In the genomic region with DNA sequence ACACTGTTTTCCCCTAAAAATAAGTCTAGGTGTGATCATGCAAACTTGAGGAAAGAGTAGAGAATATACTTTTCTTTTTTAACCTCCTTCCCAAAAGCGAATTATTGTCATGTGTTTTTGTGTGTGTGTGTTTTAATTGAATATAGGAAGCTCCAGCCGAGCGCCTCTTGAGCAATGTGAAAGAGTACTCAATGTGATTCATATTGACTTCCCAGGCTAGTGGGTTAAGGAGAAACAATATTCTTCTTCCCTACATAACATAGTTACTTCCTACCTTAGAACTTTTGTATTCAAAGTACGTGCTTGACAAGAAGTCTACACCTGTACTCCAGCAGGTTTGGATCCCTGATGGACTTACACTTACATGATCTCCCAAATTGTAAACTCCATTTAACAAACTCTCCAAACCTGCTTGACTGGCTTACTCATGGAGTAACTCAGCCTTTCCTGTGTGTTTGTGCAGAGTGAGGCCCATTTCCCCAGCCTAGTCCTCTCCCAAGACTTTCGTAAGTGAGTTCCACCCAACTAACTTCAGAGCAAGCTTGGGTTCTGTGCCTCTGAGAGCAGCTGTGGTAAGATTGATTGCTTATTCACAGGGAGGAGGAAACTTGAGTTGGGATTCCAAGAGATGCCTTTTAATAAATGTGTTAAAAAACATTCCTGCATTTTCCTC, we compare ENCODE assay signal across 14 cellular contexts. TPM values are rescaled to one million over a fixed set of nuclear protein-coding genes. Genes with fewer than 3 reads are reported as not detected.
A peak's percentile ranks its signal among the peaks of the same experiment; 100 is the strongest.
DNase-seq lines count a peak whose midpoint lies in the region; ATAC-seq and TF ChIP-seq lines count a peak whose summit lies in the region.
"Had no signal": no experiment of that assay in that cellular context is flagged by ENCODE, and none has a peak within 500 bp of the region (broad histone marks: within the 10 kb centered on the region; RNA-seq: fewer than 3 reads in every experiment).

No MANE protein-coding gene starts in this region.

- 85 to 90% (median 89%) methylated on average over 5 of the region's 5 CpGs for WGBS in heart left ventricle, 4 donors

- peak; percentile 25 for DNase-seq in DMS53 (lab: John Stamatoyannopoulos, UW)
- DNase-seq in DMS53 treated with DMSO at 0.1 percent for 48 hours (lab: John Stamatoyannopoulos, UW; ENCODE audit: unreplicated experiment) = no peak
- peak; percentile 50 to 62 for DNase-seq in cardiac fibroblast (ENCODE audit: low read depth in 2 of 2)
- peak in 1 of 2 donors; percentile 10 for DNase-seq in left colon
- peak; percentile 54 for DNase-seq in stromal cell of bone marrow (ENCODE audit: low read depth)
- no peak for DNase-seq in heart left ventricle
- no peak for DNase-seq in NCI-H1417 (lab: John Stamatoyannopoulos, UW)
- DNase-seq in cerebellar nuclear complex (lab: John Stamatoyannopoulos, UW) = no peak
- DNase-seq: brain microvascular endothelial cell; naive thymus-derived CD8-positive, alpha-beta T cell; NCI-H1436 treated with DMSO at 0.1 percent for 48 hours; NCI-H526 treated with DMSO at 0.1 percent for 48 hours had no signal

- H3K4me3 ChIP-seq in cardiac fibroblast (replicated peaks in 1 of 2; ENCODE audit: low read depth in 2 of 2, low read length in 2 of 2) (no peak overlapping the region), heart left ventricle (no peak overlapping the region)

- peak; percentile 79 for ATAC-seq in left colon
- ATAC-seq in heart left ventricle = no peak
- ATAC-seq: naive thymus-derived CD8-positive, alpha-beta T cell had no signal

- no peaks in the 10 kb centered on the region for H3K36me3 ChIP-seq in heart left ventricle
- H3K36me3 ChIP-seq: brain microvascular endothelial cell had no signal

- TF ChIP-seq CTCF in cardiac fibroblast (IDR thresholded peaks at IDR 0.05; ENCODE audit: low read depth, low read length) (no peak), heart left ventricle (IDR thresholded peaks at IDR 0.05) (no peak)

- TF ChIP-seq POLR2A in heart left ventricle (IDR thresholded peaks at IDR 0.05) = no peak

- H3K4me1 ChIP-seq in heart left ventricle = no peaks in the 10 kb centered on the region

- peaks cover 0 to 18% (median 4%) of the 10 kb centered on the region in 12 donors for H3K9me3 ChIP-seq in heart left ventricle

- H3K27me3 ChIP-seq in heart left ventricle = no peaks in the 10 kb centered on the region
- H3K27me3 ChIP-seq: brain microvascular endothelial cell had no signal

- no peak overlapping the region for H3K27ac ChIP-seq in heart left ventricle
- H3K27ac ChIP-seq: 22Rv1, brain microvascular endothelial cell had no signal

- intact Hi-C loops in left colon (cut with DNase I, micrococcal nuclease) (no loop called here), heart left ventricle (cut with DNase I) (no loop called here)

RNA-seq across cellular contexts. Expression of gene SLC28A3, which starts 9.3 kb away (rescaled TPM):
- 1 to 10 TPM in 1 of 2 donors, under 1 TPM in 1; 0.84 to 1.5 TPM for total RNA-seq in left colon
- total RNA-seq in heart left ventricle = 1 to 10 TPM in 1 of 9 donors, under 1 TPM in 7, not detected in 1; 0.10 to 5.7 (median 0.22) TPM
- polyA plus RNA-seq in heart left ventricle = under 1 TPM; 0.04 TPM
- total RNA-seq: endothelial cell of umbilical vein; naive thymus-derived CD8-positive, alpha-beta T cell had no signal
- polyA plus RNA-seq: endothelial cell of umbilical vein; naive thymus-derived CD8-positive, alpha-beta T cell had no signal

Comparison
In these comparisons a context has a peak if more than half of its experiments do, and no peak if none do; other contexts are left out.
1. DNase-seq: peak in DMS53 (single experiment), cardiac fibroblast (2 of 2) and stromal cell of bone marrow (single experiment); none in DMS53 treated with DMSO at 0.1 percent for 48 hours (single experiment), heart left ventricle (0 of 5), NCI-H1417 (0 of 3) and cerebellar nuclear complex (0 of 2).